7 cellular contexts compared by ENCODE assay signal in the genomic region with DNA sequence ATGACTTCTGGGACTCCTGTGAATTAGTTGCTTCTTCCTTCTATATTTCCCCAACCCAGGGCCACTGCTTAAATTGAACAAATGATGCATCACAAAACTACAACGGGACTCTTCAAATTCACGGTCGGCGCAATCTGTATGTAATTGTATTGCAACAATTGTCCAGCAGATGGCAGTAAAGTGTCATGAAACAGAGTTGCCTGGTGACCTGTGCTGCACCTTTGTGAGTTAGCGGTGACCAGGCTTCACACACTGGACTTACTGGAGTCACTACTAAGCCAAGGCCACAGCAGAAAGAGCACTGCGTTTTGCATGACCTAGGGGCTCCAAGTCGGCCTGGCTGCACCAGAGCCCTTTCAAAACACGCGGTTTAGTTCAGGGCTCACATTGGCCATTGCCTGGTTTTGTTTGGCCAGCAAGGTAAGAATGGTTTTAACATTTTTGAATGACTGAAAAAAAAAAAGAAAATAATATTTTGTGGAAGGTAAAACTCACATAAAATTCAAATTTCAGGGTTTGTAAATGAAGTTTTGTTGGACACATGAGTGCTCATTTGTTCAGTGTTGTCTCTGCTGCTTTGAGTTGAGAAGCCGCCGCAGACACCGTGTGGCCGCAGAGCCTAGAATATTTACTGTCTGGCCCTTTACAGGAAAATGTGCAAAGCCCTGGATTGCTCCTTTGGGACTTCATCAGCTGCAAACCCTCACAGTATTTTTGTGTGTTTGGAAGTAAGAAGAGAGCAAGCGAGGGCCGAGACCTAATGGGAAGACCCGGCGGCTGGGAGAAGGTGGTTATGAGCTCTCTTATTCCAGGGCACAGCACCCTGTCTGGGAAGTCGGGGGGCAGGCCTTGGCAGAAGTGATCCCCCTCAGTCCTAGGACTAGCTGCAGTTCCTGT. TPM values are rescaled to one million over a fixed set of nuclear protein-coding genes. Genes with fewer than 3 reads are reported as not detected.
DNase-seq lines count a peak whose midpoint lies in the region; ATAC-seq, FAIRE-seq and TF ChIP-seq lines count a peak whose summit lies in the region.

No MANE protein-coding gene starts in this region.

- peaks cover 0 to 10% (median 3%) of the 10 kb centered on the region in 4 donors for H3K4me1 ChIP-seq in upper lobe of left lung

- peaks cover 0 to 11% (median 4%) of the 10 kb centered on the region in 4 donors for H3K27me3 ChIP-seq in upper lobe of left lung

- H3K9me3 Mint-ChIP-seq in activated B cell treated with CpG ODN at 0.5 μM for 24 hours = no peaks in the 10 kb centered on the region
- H3K9me3 Mint-ChIP-seq in memory B cell = no peaks in the 10 kb centered on the region

- ATAC-seq in activated B cell treated with CpG ODN at 0.5 μM for 24 hours (ENCODE audit: low read depth) (peak; percentile 56), memory B cell (ENCODE audit: low read depth) (peak; percentile 56), upper lobe of left lung (ENCODE audit: low FRiP score in 2 of 2) (peak; percentile 71)

- TF ChIP-seq EP300 in upper lobe of left lung (IDR thresholded peaks at IDR 0.05) = no peak

- POLR2A ChIA-PET in activated B cell treated with CpG ODN at 0.5 μM for 24 hours (lab: Charles Lee) = no interaction called here

- H3K27ac Mint-ChIP-seq in activated B cell treated with CpG ODN at 0.5 μM for 24 hours = no peak overlapping the region
- no peak overlapping the region for H3K27ac Mint-ChIP-seq in memory B cell

- CTCF ChIA-PET in activated B cell treated with CpG ODN at 0.5 μM for 24 hours (lab: Charles Lee) = interaction anchor here (0.6 to 1.8 kb wide), 6 partner anchors 11 to 1193 kb away, joined by 3 to 7 read pairs (median 3); no protein-coding TSS in a partner anchor

- DNase-seq in GDM1 (lab: John Stamatoyannopoulos, UW) (peak; percentile 21), HCEC 1CT (peak; percentile 48), NCI-H146 (lab: John Stamatoyannopoulos, UW) (peak; percentile 39), activated B cell treated with CpG ODN at 0.5 μM for 24 hours (no peak), memory B cell (ENCODE audit: low spot score in 2 of 2) (peak; percentile 48 to 52), upper lobe of left lung (peak in 1 of 2 donors; percentile 53)

- intact Hi-C loops in activated B cell treated with CpG ODN at 0.5 μM for 24 hours (cut with micrococcal nuclease) = loop anchor here (1.0 kb wide), 2 partner anchors 1185 to 1193 kb away; no protein-coding TSS in a partner anchor

- H3K27ac ChIP-seq in upper lobe of left lung = no peak overlapping the region

- H3K27me3 Mint-ChIP-seq in activated B cell treated with CpG ODN at 0.5 μM for 24 hours (peaks cover 40% of the 10 kb centered on the region), memory B cell (peaks cover 14% of the 10 kb centered on the region)

- H3K9me3 ChIP-seq in upper lobe of left lung = no peaks in the 10 kb centered on the region

- H3K4me1 Mint-ChIP-seq in activated B cell treated with CpG ODN at 0.5 μM for 24 hours (peaks cover 2% of the 10 kb centered on the region), memory B cell (peaks cover 4% of the 10 kb centered on the region)

- peak; percentile 74 for FAIRE-seq in endometrium (lab: Jason Lieb, UNC)

- no peaks in the 10 kb centered on the region for H3K36me3 Mint-ChIP-seq in activated B cell treated with CpG ODN at 0.5 μM for 24 hours (ENCODE audit: low read depth)
- no peaks in the 10 kb centered on the region for H3K36me3 Mint-ChIP-seq in memory B cell

- TF ChIP-seq CTCF in activated B cell treated with CpG ODN at 0.5 μM for 24 hours (IDR thresholded peaks at IDR 0.05) (peak; percentile 76), upper lobe of left lung (IDR thresholded peaks at IDR 0.05) (peak; percentile 71 to 89 (median 77))

- H3K4me3 ChIP-seq in upper lobe of left lung = no peak overlapping the region

- 50 to 62% methylated on average over 15 to 18 of the region's 18 CpGs for WGBS in upper lobe of left lung, 2 donors

- TF ChIP-seq POLR2A in upper lobe of left lung (IDR thresholded peaks at IDR 0.05) = no peak

- H3K36me3 ChIP-seq in upper lobe of left lung = no peaks in the 10 kb centered on the region

- H3K4me3 Mint-ChIP-seq in activated B cell treated with CpG ODN at 0.5 μM for 24 hours (no peak overlapping the region), memory B cell (no peak overlapping the region)

RNA-seq across cellular contexts. Expression of gene ZNF32, which starts 23.2 kb away (rescaled TPM):
- total RNA-seq in activated B cell treated with CpG ODN at 0.5 μM for 24 hours (26.7 and 30.1 TPM in 2 replicates), upper lobe of left lung (10 to 100 TPM; 16.8 to 36.8 (median 26.8) TPM)
